ENCODE assay signal across 8 cellular contexts in genomic region chrX:3939967-3940610, GRCh38.
DNase-seq lines count a peak whose midpoint lies in the region; ATAC-seq and TF ChIP-seq lines count a peak whose summit lies in the region.

No MANE protein-coding gene starts in this region.

- CTCF ChIA-PET in Calu3 (lab: Charles Lee): interaction anchor here (0.8 to 1.9 kb wide), 4 partner anchors 10 to 323 kb away, joined by 3 to 19 read pairs (median 6); no protein-coding TSS in a partner anchor

- TF ChIP-seq CTCF in Calu3 (IDR thresholded peaks at IDR 0.05; ENCODE audit: unreplicated experiment) (no peak), HFFc6 (IDR thresholded peaks at IDR 0.05) (peak; percentile 67)

- intact Hi-C loops in Calu3 (cut with micrococcal nuclease; ENCODE audit: unreplicated experiment): no loop called here

- H3K27ac Mint-ChIP-seq in Calu3 (ENCODE audit: unreplicated experiment) (peak overlapping the region; percentile 93), HFFc6 (no peak overlapping the region)
- no peak overlapping the region for H3K27ac Mint-ChIP-seq in T-helper 2 cell treated with Interferon-gamma antibody and Interleukin-4, amounts not matched to agents 5 μg/mL and 100 μg/mL, for 36 hours

- peak; percentile 58; the same call in 2 of the 3 replicates for ATAC-seq in SK-N-SH treated with all-trans-retinoic acid at 6 μM for 48 hours
- ATAC-seq in GM21825 (IDR thresholded peaks at IDR 0.05; ENCODE audit: unreplicated experiment): no peak

- DNase-seq in Calu3: peak; percentile 57
- peak; percentile 1 for DNase-seq in HFFc6
- DNase-seq in kidney glomerular epithelial cell (lab: John Stamatoyannopoulos, UW): peak; percentile 37
- no peak for DNase-seq in T-helper 9 cell
- DNase-seq in effector CD4-positive, alpha-beta T cell: no peak
- no peak for DNase-seq in T-helper 2 cell treated with Interferon-gamma antibody and Interleukin-4, amounts not matched to agents 5 μg/mL and 100 μg/mL, for 36 hours (ENCODE audit: low spot score)

- peaks cover 9% of the 10 kb centered on the region for H3K36me3 Mint-ChIP-seq in Calu3 (ENCODE audit: insufficient read depth, unreplicated experiment)
- no peaks in the 10 kb centered on the region for H3K36me3 Mint-ChIP-seq in HFFc6 (ENCODE audit: low read depth)
- H3K36me3 Mint-ChIP-seq in T-helper 2 cell treated with Interferon-gamma antibody and Interleukin-4, amounts not matched to agents 5 μg/mL and 100 μg/mL, for 36 hours (ENCODE audit: low read depth): no peaks in the 10 kb centered on the region

- H3K4me3 Mint-ChIP-seq in Calu3 (ENCODE audit: low read depth, unreplicated experiment): peak overlapping the region; percentile 6
- H3K4me3 Mint-ChIP-seq in HFFc6: no peak overlapping the region
- H3K4me3 Mint-ChIP-seq in T-helper 2 cell treated with Interferon-gamma antibody and Interleukin-4, amounts not matched to agents 5 μg/mL and 100 μg/mL, for 36 hours: no peak overlapping the region

- no TSS peak for BruUV-seq in Calu3 (replicated peaks; lab: Mats Ljungman, UMichigan)

- H3K4me1 Mint-ChIP-seq in Calu3 (ENCODE audit: low read depth, unreplicated experiment) (no peaks in the 10 kb centered on the region), HFFc6 (ENCODE audit: low read depth) (no peaks in the 10 kb centered on the region)
- H3K4me1 Mint-ChIP-seq in T-helper 2 cell treated with Interferon-gamma antibody and Interleukin-4, amounts not matched to agents 5 μg/mL and 100 μg/mL, for 36 hours (ENCODE audit: low read depth): no peaks in the 10 kb centered on the region

- no peaks in the 10 kb centered on the region for H3K27me3 Mint-ChIP-seq in Calu3 (ENCODE audit: unreplicated experiment)
- H3K27me3 Mint-ChIP-seq in HFFc6 (ENCODE audit: insufficient read depth): no peaks in the 10 kb centered on the region; the same call in 1 of the 2 replicates
- H3K27me3 Mint-ChIP-seq in T-helper 2 cell treated with Interferon-gamma antibody and Interleukin-4, amounts not matched to agents 5 μg/mL and 100 μg/mL, for 36 hours (ENCODE audit: low read depth): peaks cover 3% of the 10 kb centered on the region

- H3K9me3 Mint-ChIP-seq in Calu3 (ENCODE audit: low read depth, unreplicated experiment): peaks cover 4% of the 10 kb centered on the region
- no peaks in the 10 kb centered on the region for H3K9me3 Mint-ChIP-seq in HFFc6
- no peaks in the 10 kb centered on the region for H3K9me3 Mint-ChIP-seq in T-helper 2 cell treated with Interferon-gamma antibody and Interleukin-4, amounts not matched to agents 5 μg/mL and 100 μg/mL, for 36 hours

TF ChIP-seq in SK-N-SH treated with all-trans-retinoic acid at 6 μM for 48 hours, 23 proteins besides CTCF, POLR2A, EP300 and RAD21:
- TF ChIP-seq PPARA (CRISPR knock-in tag; IDR thresholded peaks at IDR 0.05; ENCODE audit: borderline replicate concordance) (no peak), ZC3H10 (CRISPR knock-in tag; IDR thresholded peaks at IDR 0.05) (no peak), TSHZ2 (CRISPR knock-in tag; IDR thresholded peaks at IDR 0.05) (no peak), PATZ1 (CRISPR knock-in tag; IDR thresholded peaks at IDR 0.05; ENCODE audit: borderline replicate concordance) (no peak), ZFP3 (CRISPR knock-in tag; IDR thresholded peaks at IDR 0.05) (no peak), ZNF565 (CRISPR knock-in tag; conservative IDR thresholded peaks at IDR 0.05; ENCODE audit: low read depth) (no peak), ZNF8 (CRISPR knock-in tag; IDR thresholded peaks at IDR 0.05) (no peak), BACH2 (CRISPR knock-in tag; IDR thresholded peaks at IDR 0.05; ENCODE audit: borderline replicate concordance) (no peak), CREB5 (CRISPR knock-in tag; IDR thresholded peaks at IDR 0.05; ENCODE audit: low read depth) (no peak), RARB (CRISPR knock-in tag; IDR thresholded peaks at IDR 0.05) (no peak), OSR1 (CRISPR knock-in tag; IDR thresholded peaks at IDR 0.05) (no peak), ZNF70 (CRISPR knock-in tag; IDR thresholded peaks at IDR 0.05) (no peak), POU6F1 (CRISPR knock-in tag; IDR thresholded peaks at IDR 0.05; ENCODE audit: borderline replicate concordance, low read depth) (no peak), SNAI2 (CRISPR knock-in tag; IDR thresholded peaks at IDR 0.05) (no peak), TOX (CRISPR knock-in tag; IDR thresholded peaks at IDR 0.05; ENCODE audit: borderline replicate concordance) (no peak)

Comparison
In these comparisons a context has a peak if more than half of its experiments do, and no peak if none do; other contexts are left out.
1. DNase-seq: peak in Calu3 (single experiment), HFFc6 (single experiment) and kidney glomerular epithelial cell (single experiment); none in T-helper 9 cell (single experiment), effector CD4-positive, alpha-beta T cell (single experiment) and T-helper 2 cell treated with Interferon-gamma antibody and Interleukin-4, amounts not matched to agents 5 μg/mL and 100 μg/mL, for 36 hours (single experiment).